Comparison of ENCODE assay signal across 20 cellular contexts in the genomic region with DNA sequence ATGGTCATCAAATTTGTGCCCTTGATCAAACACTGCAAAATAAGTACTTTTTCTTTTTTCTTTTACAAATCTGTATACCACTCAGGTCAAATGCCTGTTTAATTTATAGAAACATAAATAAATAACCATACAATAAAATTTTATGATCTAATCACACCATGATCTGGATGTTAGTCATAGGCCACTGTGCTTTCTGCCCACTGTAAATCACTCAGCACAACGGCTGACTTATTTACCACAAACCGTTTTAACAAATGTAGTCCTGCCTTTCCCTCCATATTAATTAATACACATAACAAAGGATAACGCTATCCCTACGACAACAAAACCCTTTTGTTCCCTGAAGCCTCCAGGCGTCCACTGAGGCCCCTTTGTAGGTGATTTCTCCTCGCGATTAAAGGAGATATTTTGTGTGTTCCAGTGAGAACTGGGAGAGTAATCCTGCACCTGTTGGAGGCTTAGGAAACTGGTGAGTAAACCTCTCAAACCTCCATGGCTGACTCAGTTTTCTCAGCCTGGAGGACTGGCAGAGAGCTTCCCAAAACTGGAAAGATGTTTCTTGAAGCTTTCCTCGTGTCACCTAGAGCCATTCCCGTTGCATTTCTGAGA.
DNase-seq lines count a peak whose midpoint lies in the region; ATAC-seq, FAIRE-seq and TF ChIP-seq lines count a peak whose summit lies in the region.
"Had no signal": no experiment of that assay in that cellular context is flagged by ENCODE, and none has a peak within 500 bp of the region (broad histone marks: within the 10 kb centered on the region; RNA-seq: fewer than 3 reads in every experiment).

No MANE protein-coding gene starts in this region.

- H3K4me3 ChIP-seq in epithelial cell of esophagus (ENCODE audit: low read length) = no peak overlapping the region

- peak overlapping the region; percentile 35 for H3K4me3 Mint-ChIP-seq in progenitor cell of endocrine pancreas (ENCODE audit: low read depth)
- no peak overlapping the region for H3K4me3 Mint-ChIP-seq in activated CD4-positive, alpha-beta T cell treated with anti-CD3 and anti-CD28 coated beads for 36 hours
- H3K4me3 Mint-ChIP-seq: activated naive CD4-positive, alpha-beta T cell treated with anti-CD3 and anti-CD28 coated beads for 36 hours; HFFc6 had no signal

- no peak overlapping the region for H3K27ac Mint-ChIP-seq in progenitor cell of endocrine pancreas
- H3K27ac Mint-ChIP-seq in activated CD4-positive, alpha-beta T cell treated with anti-CD3 and anti-CD28 coated beads for 36 hours = no peak overlapping the region
- H3K27ac Mint-ChIP-seq: activated naive CD4-positive, alpha-beta T cell treated with anti-CD3 and anti-CD28 coated beads for 36 hours; HFFc6 had no signal

- no peak for TF ChIP-seq CTCF in epithelial cell of esophagus (IDR thresholded peaks at IDR 0.05; ENCODE audit: insufficient read depth, low read depth, low read length, missing control alignments)
- TF ChIP-seq CTCF in progenitor cell of endocrine pancreas (IDR thresholded peaks at IDR 0.05; ENCODE audit: unreplicated experiment) = no peak

- no peak for TF ChIP-seq POLR2A in H54 (IDR thresholded peaks at IDR 0.05; ENCODE audit: low read depth, low read length)

- H3K36me3 Mint-ChIP-seq in progenitor cell of endocrine pancreas (ENCODE audit: insufficient read depth) = no peaks in the 10 kb centered on the region
- H3K36me3 Mint-ChIP-seq in activated CD4-positive, alpha-beta T cell treated with anti-CD3 and anti-CD28 coated beads for 36 hours (ENCODE audit: low read depth) = no peaks in the 10 kb centered on the region

- no peak for ATAC-seq in activated CD4-positive, alpha-beta T cell treated with anti-CD3 and anti-CD28 coated beads for 36 hours
- ATAC-seq in HG02870 (IDR thresholded peaks at IDR 0.05; ENCODE audit: unreplicated experiment) = no peak
- ATAC-seq: left ventricle myocardium superior had no signal

- peaks cover 54% of the 10 kb centered on the region for H3K27me3 Mint-ChIP-seq in progenitor cell of endocrine pancreas
- H3K27me3 Mint-ChIP-seq in activated CD4-positive, alpha-beta T cell treated with anti-CD3 and anti-CD28 coated beads for 36 hours = no peaks in the 10 kb centered on the region

- CTCF ChIA-PET in activated CD4-positive, alpha-beta T cell treated with anti-CD3 and anti-CD28 coated beads for 36 hours (lab: Charles Lee) = no interaction called here

- H3K9me3 Mint-ChIP-seq in progenitor cell of endocrine pancreas (ENCODE audit: low read depth) = no peaks in the 10 kb centered on the region
- no peaks in the 10 kb centered on the region for H3K9me3 Mint-ChIP-seq in activated CD4-positive, alpha-beta T cell treated with anti-CD3 and anti-CD28 coated beads for 36 hours (ENCODE audit: low read depth)
- H3K9me3 Mint-ChIP-seq: activated naive CD4-positive, alpha-beta T cell treated with anti-CD3 and anti-CD28 coated beads for 36 hours had no signal

- FAIRE-seq in H54 (lab: Jason Lieb, UNC) = no peak
- FAIRE-seq: endometrium had no signal

- POLR2A ChIA-PET in activated CD4-positive, alpha-beta T cell treated with anti-CD3 and anti-CD28 coated beads for 36 hours (lab: Charles Lee) = no interaction called here

- DNase-seq in ELF-1 (ENCODE audit: low read depth, low spot score) (peak; percentile 33), NCI-H1048 (lab: John Stamatoyannopoulos, UW) (peak; percentile 34), epithelial cell of esophagus (ENCODE audit: low read depth) (peak; percentile 3), progenitor cell of endocrine pancreas (ENCODE audit: low spot score, unreplicated experiment) (no peak), H54 (ENCODE audit: insufficient read length, low spot score) (no peak)
- DNase-seq in activated CD4-positive, alpha-beta T cell treated with anti-CD3 and anti-CD28 coated beads for 36 hours = no peak
- DNase-seq: activated CD4-positive, alpha-beta T cell treated with anti-CD3 and anti-CD28 coated beads, Interleukin-2, amount 50 U/mL, for 48 hours; activated naive CD4-positive, alpha-beta T cell treated with anti-CD3 and anti-CD28 coated beads for 36 hours; AML-193; Caco-2; foreskin melanocyte; HFFc6; Karpas-422; left ventricle myocardium superior; NCI-H345; stimulated activated CD4-positive, alpha-beta T cell treated with anti-CD3 and anti-CD28 coated beads, Interleukin-2, amount 100 ng/mL, for 48 hours; T-helper 2 cell; WERI-Rb-1 had no signal

- H3K4me1 Mint-ChIP-seq in progenitor cell of endocrine pancreas (ENCODE audit: low read depth) = peaks cover 11% of the 10 kb centered on the region
- H3K4me1 Mint-ChIP-seq in activated CD4-positive, alpha-beta T cell treated with anti-CD3 and anti-CD28 coated beads for 36 hours = no peaks in the 10 kb centered on the region

- intact Hi-C loops in activated CD4-positive, alpha-beta T cell treated with anti-CD3 and anti-CD28 coated beads for 36 hours (cut with DNase I, micrococcal nuclease) = no loop called here

Comparison
In these comparisons a context has a peak if more than half of its experiments do, and no peak if none do; other contexts are left out.
1. DNase-seq: peak in ELF-1 (single experiment), NCI-H1048 (single experiment) and epithelial cell of esophagus (single experiment); none in progenitor cell of endocrine pancreas (single experiment), H54 (single experiment) and activated CD4-positive, alpha-beta T cell treated with anti-CD3 and anti-CD28 coated beads for 36 hours (single experiment).